Comparison of ENCODE assay signal across 11 cellular contexts in genomic region chr17:80663783-80664206, GRCh38.
A peak's percentile ranks its signal among the peaks of the same experiment; 100 is the strongest.
DNase-seq lines count a peak whose midpoint lies in the region; TF ChIP-seq lines count a peak whose summit lies in the region.
"Had no signal": no experiment of that assay in that cellular context is flagged by ENCODE, and none has a peak within 500 bp of the region (broad histone marks: within the 10 kb centered on the region; RNA-seq: fewer than 3 reads in every experiment).

No MANE protein-coding gene starts in this region.

- no peak overlapping the region for H3K9ac ChIP-seq in neural cell (ENCODE audit: low read length)
- H3K9ac ChIP-seq: parathyroid adenoma had no signal

- no peak for TF ChIP-seq EP300 in neural cell (conservative IDR thresholded peaks at IDR 0.05; ENCODE audit: poor library complexity, severe bottlenecking)

- no TSS peak for BruUV-seq in A673 (replicated peaks; lab: Mats Ljungman, UMichigan)

- intact Hi-C loops in CD4-positive, alpha-beta memory T cell (cut with micrococcal nuclease): loop anchor here (1.0 to 10.0 kb wide), 5 partner anchors 15 to 231 kb away; no protein-coding TSS in a partner anchor
- intact Hi-C loops in A673 (cut with micrococcal nuclease; ENCODE audit: unreplicated experiment): no loop called here

- no peaks in the 10 kb centered on the region for H3K9me3 Mint-ChIP-seq in CD4-positive, alpha-beta memory T cell
- peaks cover under 1 to 4% (median 1%) of the 10 kb centered on the region in 5 experiments for H3K9me3 Mint-ChIP-seq in brain
- no peaks in the 10 kb centered on the region for H3K9me3 Mint-ChIP-seq in endothelial cell (ENCODE audit: unreplicated experiment)

- TF ChIP-seq CTCF in brain (conservative IDR thresholded peaks at IDR 0.05) (no peak), neural cell (IDR thresholded peaks at IDR 0.05; ENCODE audit: poor library complexity, severe bottlenecking) (no peak), GM13976 (IDR thresholded peaks at IDR 0.05; ENCODE audit: borderline replicate concordance, control extremely low read depth, extremely low read depth, insufficient read depth, missing control alignments) (no peak), A673 (conservative IDR thresholded peaks at IDR 0.05; ENCODE audit: low read depth, low read length) (no peak), endothelial cell (IDR thresholded peaks at IDR 0.05; ENCODE audit: unreplicated experiment) (no peak)

- no peak overlapping the region for H3K4me3 ChIP-seq in CD4-positive, alpha-beta memory T cell (ENCODE audit: low read length in 2 of 2)
- no peak overlapping the region for H3K4me3 ChIP-seq in neural cell (ENCODE audit: low read length)
- no peak overlapping the region for H3K4me3 ChIP-seq in A673 (ENCODE audit: low read depth, low read length, poor library complexity, severe bottlenecking)
- H3K4me3 ChIP-seq: coronary artery, thyroid gland had no signal

- in situ Hi-C loops in GM13976 (cut with MboI; ENCODE audit: low sequenced_read_pairs, unreplicated experiment): no loop called here

- H3K27me3 Mint-ChIP-seq in CD4-positive, alpha-beta memory T cell: no peaks in the 10 kb centered on the region
- H3K27me3 Mint-ChIP-seq in brain (peaks cover 4% of the 10 kb centered on the region), endothelial cell (ENCODE audit: unreplicated experiment) (peaks cover 5% of the 10 kb centered on the region)

- no peaks in the 10 kb centered on the region for H3K36me3 ChIP-seq in CD4-positive, alpha-beta memory T cell (ENCODE audit: insufficient read depth, low read length)
- no peaks in the 10 kb centered on the region for H3K36me3 ChIP-seq in neural cell (ENCODE audit: insufficient read depth, low read length)
- no peaks in the 10 kb centered on the region for H3K36me3 ChIP-seq in A673 (ENCODE audit: insufficient read depth, low read length, poor library complexity, severe bottlenecking)
- H3K36me3 ChIP-seq: thyroid gland had no signal

- peaks cover 63% of the 10 kb centered on the region for H3K4me1 ChIP-seq in CD4-positive, alpha-beta memory T cell (ENCODE audit: insufficient read depth, low read length)
- peaks cover 10% of the 10 kb centered on the region for H3K4me1 ChIP-seq in A673 (ENCODE audit: insufficient read depth, low read length, poor library complexity, severe bottlenecking)
- H3K4me1 ChIP-seq: parathyroid adenoma had no signal

- peak overlapping the region in 7 of 8 donors; percentile 41 to 96 (median 76) for H3K4me3 Mint-ChIP-seq in CD4-positive, alpha-beta memory T cell
- H3K4me3 Mint-ChIP-seq in brain (peak overlapping the region in 3 of 5 experiments; percentile 16 to 56 (median 30)), endothelial cell (ENCODE audit: unreplicated experiment) (no peak overlapping the region)

- H3K9me3 ChIP-seq in CD4-positive, alpha-beta memory T cell (ENCODE audit: control insufficient read depth in 1 of 2, low read length in 2 of 2): no peaks in the 10 kb centered on the region
- H3K9me3 ChIP-seq in neural cell (ENCODE audit: low read length) (no peaks in the 10 kb centered on the region), A673 (ENCODE audit: low read depth, low read length, poor library complexity, severe bottlenecking) (no peaks in the 10 kb centered on the region)
- H3K9me3 ChIP-seq: thyroid gland had no signal

- H3K4me1 Mint-ChIP-seq in CD4-positive, alpha-beta memory T cell: peaks cover 51 to 74% (median 66%) of the 10 kb centered on the region in 4 donors
- H3K4me1 Mint-ChIP-seq in brain: peaks cover 73% of the 10 kb centered on the region
- H3K4me1 Mint-ChIP-seq in endothelial cell (ENCODE audit: unreplicated experiment): peaks cover 18% of the 10 kb centered on the region

- H3K27me3 ChIP-seq in CD4-positive, alpha-beta memory T cell (ENCODE audit: insufficient read depth, low read length): no peaks in the 10 kb centered on the region
- H3K27me3 ChIP-seq in neural cell (ENCODE audit: insufficient read depth, low read depth, low read length): no peaks in the 10 kb centered on the region
- no peaks in the 10 kb centered on the region for H3K27me3 ChIP-seq in A673 (replicated peaks; ENCODE audit: insufficient read depth, low read depth, low read length, poor library complexity)
- H3K27me3 ChIP-seq: thyroid gland had no signal

- no peak for TF ChIP-seq RAD21 in neural cell (conservative IDR thresholded peaks at IDR 0.05)

- H3K36me3 Mint-ChIP-seq in CD4-positive, alpha-beta memory T cell: peaks cover 3 to 12% of the 10 kb centered on the region in 2 donors
- H3K36me3 Mint-ChIP-seq in brain (peaks cover 14% of the 10 kb centered on the region), endothelial cell (ENCODE audit: low read depth, unreplicated experiment) (peaks cover 16% of the 10 kb centered on the region)

- CTCF ChIA-PET in CD4-positive, alpha-beta memory T cell (lab: Charles Lee; ENCODE audit: partially characterized antibody): interaction anchor here (1.0 kb wide), 1 partner anchor 88 kb away, joined by 3 read pairs; no protein-coding TSS in a partner anchor
- CTCF ChIA-PET in A673 (lab: Charles Lee): no interaction called here

- peak in 4 of 5 donors; percentile 19 to 45 (median 36) for DNase-seq in CD4-positive, alpha-beta memory T cell
- peak; percentile 69 for DNase-seq in SK-N-DZ (ENCODE audit: low spot score)
- no peak for DNase-seq in middle frontal gyrus (ENCODE audit: extremely low spot score, low spot score)
- DNase-seq in GM13976 (ENCODE audit: low spot score): no peak
- no peak for DNase-seq in A673 (ENCODE audit: low spot score)
- no peak for DNase-seq in endothelial cell (ENCODE audit: low spot score)

- no peaks in the 10 kb centered on the region for H4K20me1 ChIP-seq in neural cell (ENCODE audit: insufficient read depth)

- peak overlapping the region; percentile 91 to 98 (median 93) for H3K27ac Mint-ChIP-seq in CD4-positive, alpha-beta memory T cell
- peak overlapping the region in 4 of 5 experiments; percentile 56 to 86 (median 74) for H3K27ac Mint-ChIP-seq in brain
- H3K27ac Mint-ChIP-seq in endothelial cell (ENCODE audit: unreplicated experiment): no peak overlapping the region

- no peak overlapping the region for H2AFZ ChIP-seq in neural cell (ENCODE audit: low read depth, low read length)
- H2AFZ ChIP-seq: parathyroid adenoma had no signal

- POLR2A ChIA-PET in CD4-positive, alpha-beta memory T cell (lab: Charles Lee; ENCODE audit: partially characterized antibody): interaction anchor here (0.7 to 2.6 kb wide), 4 partner anchors 14 to 102 kb away, joined by 3 to 21 read pairs (median 6); no protein-coding TSS in a partner anchor
- POLR2A ChIA-PET in A673 (lab: Charles Lee; ENCODE audit: low non-redundant PET): no interaction called here

- H3K4me2 ChIP-seq in neural cell (ENCODE audit: low read length): peak overlapping the region; percentile 11

- peak overlapping the region; percentile 62 for H3K27ac ChIP-seq in CD4-positive, alpha-beta memory T cell (ENCODE audit: low read depth, low read length)
- H3K27ac ChIP-seq in neural cell (ENCODE audit: low read length) (no peak overlapping the region), A673 (ENCODE audit: low read depth, low read length, poor library complexity, severe bottlenecking) (no peak overlapping the region)
- H3K27ac ChIP-seq: coronary artery, parathyroid adenoma, thyroid gland had no signal

- H3K79me2 ChIP-seq in neural cell (replicated peaks; ENCODE audit: insufficient read depth, low read length): peaks cover 3% of the 10 kb centered on the region

- no peaks in the 10 kb centered on the region for H3F3A ChIP-seq in neural cell (ENCODE audit: insufficient read depth, low read length, poor library complexity, severe bottlenecking)

- no peaks in the 10 kb centered on the region for H3K9me2 ChIP-seq in neural cell (ENCODE audit: insufficient read depth, low read length)

TF ChIP-seq in neural cell, 6 proteins besides CTCF, POLR2A, EP300 and RAD21:
- no peak for TF ChIP-seq POLR2AphosphoS5 (IDR thresholded peaks at IDR 0.05)
- no peak for TF ChIP-seq TAF1 (IDR thresholded peaks at IDR 0.05; ENCODE audit: low read depth)
- TF ChIP-seq EZH2 (IDR thresholded peaks at IDR 0.05; ENCODE audit: borderline replicate concordance, insufficient read depth, low read length, poor library complexity, severe bottlenecking): no peak
- no peak for TF ChIP-seq SMC3 (conservative IDR thresholded peaks at IDR 0.05; ENCODE audit: poor library complexity)
- TF ChIP-seq REST (IDR thresholded peaks at IDR 0.05; ENCODE audit: borderline replicate concordance): no peak
- no peak for TF ChIP-seq MXI1 (conservative IDR thresholded peaks at IDR 0.05; ENCODE audit: poor library complexity, severe bottlenecking)

Comparison
In these comparisons a context has a peak if more than half of its experiments do, and no peak if none do; other contexts are left out.
1. DNase-seq: peak in CD4-positive, alpha-beta memory T cell (4 of 5) and SK-N-DZ (single experiment); none in middle frontal gyrus (single experiment), GM13976 (single experiment), A673 (single experiment) and endothelial cell (single experiment).